ENCODE assay signal across 8 cellular contexts in genomic region chr11:62804310-62805043, GRCh38. TPM values are rescaled to one million over a fixed set of nuclear protein-coding genes. Genes with fewer than 3 reads are reported as not detected.
DNase-seq lines count a peak whose midpoint lies in the region; ATAC-seq and TF ChIP-seq lines count a peak whose summit lies in the region.

No MANE protein-coding gene starts in this region.

- H3K4me1 ChIP-seq in HEK293 (ENCODE audit: control insufficient read depth, insufficient read depth, low read length), result no peaks in the 10 kb centered on the region

- no peaks in the 10 kb centered on the region for H3K9me3 ChIP-seq in HEK293 (ENCODE audit: control insufficient read depth, insufficient read depth, low read depth, low read length)

- peaks cover 9% of the 10 kb centered on the region for H3K4me1 Mint-ChIP-seq in Calu3 (ENCODE audit: low read depth, unreplicated experiment)
- peaks cover 21 to 42% (median 27%) of the 10 kb centered on the region in 3 donors for H3K4me1 Mint-ChIP-seq in T-cell

- H3K36me3 Mint-ChIP-seq in Calu3 (ENCODE audit: insufficient read depth, unreplicated experiment) (peaks cover 67% of the 10 kb centered on the region), T-cell (peaks cover 33% of the 10 kb centered on the region)

- H3K36me3 ChIP-seq in HEK293 (ENCODE audit: control insufficient read depth in 2 of 2, insufficient read depth in 1 of 2, low read length in 2 of 2), result peaks cover 17 to 47% of the 10 kb centered on the region in 2 experiments

- TF ChIP-seq CTCF in Calu3 (IDR thresholded peaks at IDR 0.05; ENCODE audit: unreplicated experiment) (no peak), HEK293 (tag by site-specific recombination; IDR thresholded peaks at IDR 0.05) (no peak), omental fat pad (IDR thresholded peaks at IDR 0.05) (no peak)

- ATAC-seq in T-cell (replicated peaks in 1 of 4) (no peak), omental fat pad (ENCODE audit: low FRiP score) (peak; percentile 1), HG03439 (IDR thresholded peaks at IDR 0.05; ENCODE audit: unreplicated experiment) (no peak)

- H3K9me3 Mint-ChIP-seq in Calu3 (ENCODE audit: low read depth, unreplicated experiment), result no peaks in the 10 kb centered on the region
- H3K9me3 Mint-ChIP-seq in T-cell, result no peaks in the 10 kb centered on the region

- peak overlapping the region; percentile 84 for H3K4me3 ChIP-seq in HEK293 (ENCODE audit: low read depth, low read length)

- H3K27ac Mint-ChIP-seq in Calu3 (ENCODE audit: unreplicated experiment) (peak overlapping the region; percentile 98), T-cell (peak overlapping the region; percentile 92 to 93)

- CTCF ChIA-PET in Calu3 (lab: Charles Lee) (no interaction called here), HEK293 (lab: Yijun Ruan, JAX) (interaction anchor here (0.8 to 1.7 kb wide), 5 partner anchors 10 to 124 kb away, joined by 3 to 5 read pairs (median 3); no protein-coding TSS in a partner anchor), T-cell (lab: Charles Lee) (no interaction called here)

- POLR2A ChIA-PET in HEK293 (lab: Yijun Ruan, JAX), result interaction anchor here (0.8 to 3.0 kb wide), 16 partner anchors 8 to 86 kb away, joined by 3 to 11 read pairs (median 4); partner anchors contain the start of genes HNRNPUL2, STX5, TEX54 and TMEM179B
- POLR2A ChIA-PET in T-cell (lab: Charles Lee), result interaction anchor here (0.6 to 1.7 kb wide), 6 partner anchors 10 to 96 kb away, joined by 3 to 5 read pairs (median 4); partner anchors contain the start of gene TMEM223 (in 1 of the 2)

- peak overlapping the region; percentile 92 for H3K4me3 Mint-ChIP-seq in Calu3 (ENCODE audit: low read depth, unreplicated experiment)
- H3K4me3 Mint-ChIP-seq in T-cell, result peak overlapping the region; percentile 91 to 100 (median 98)

- DNase-seq in Calu3 (no peak), T-cell (no peak), fibroblast of gingiva (ENCODE audit: low read depth) (peak; percentile 26), omental fat pad (ENCODE audit: low spot score) (no peak), NCI-H146 (lab: John Stamatoyannopoulos, UW) (no peak), NCI-H1105 (lab: John Stamatoyannopoulos, UW) (no peak)

- TSS peak; percentile 67 for BruUV-seq in Calu3 (replicated peaks; lab: Mats Ljungman, UMichigan)

- H3K27ac ChIP-seq in HEK293 (ENCODE audit: extremely low read depth, low read depth, low read length), result peak overlapping the region; percentile 63

- intact Hi-C loops in Calu3 (cut with micrococcal nuclease; ENCODE audit: unreplicated experiment), result no loop called here

- H3K27me3 Mint-ChIP-seq in Calu3 (ENCODE audit: unreplicated experiment) (no peaks in the 10 kb centered on the region), T-cell (no peaks in the 10 kb centered on the region)

TF ChIP-seq in HEK293, 187 proteins besides CTCF, POLR2A, EP300 and RAD21:
- TF ChIP-seq PRDM1 (tag by site-specific recombination; IDR thresholded peaks at IDR 0.05), result peak; percentile 84
- TF ChIP-seq BCL6B (tag by site-specific recombination; IDR thresholded peaks at IDR 0.05), result no peak
- no peak for TF ChIP-seq IKZF3 (tag by site-specific recombination; IDR thresholded peaks at IDR 0.05)
- TF ChIP-seq GFI1B (tag by site-specific recombination; IDR thresholded peaks at IDR 0.05), result no peak
- no peak for TF ChIP-seq ZNF677 (tag by site-specific recombination; IDR thresholded peaks at IDR 0.05)
- TF ChIP-seq ZFP3 (tag by site-specific recombination; IDR thresholded peaks at IDR 0.05; ENCODE audit: low read depth), result no peak
- TF ChIP-seq ZNF843 (tag by site-specific recombination; IDR thresholded peaks at IDR 0.05), result no peak
- no peak for TF ChIP-seq ZNF544 (tag by site-specific recombination; IDR thresholded peaks at IDR 0.05)
- TF ChIP-seq ZBTB48 (tag by site-specific recombination; IDR thresholded peaks at IDR 0.05), result peak; percentile 89
- peak; percentile 6; the same call in 1 of the 2 replicates for TF ChIP-seq ZNF660 (tag by site-specific recombination; IDR thresholded peaks at IDR 0.05)
- TF ChIP-seq ZNF621 (tag by site-specific recombination; IDR thresholded peaks at IDR 0.05), result no peak
- TF ChIP-seq ZSCAN4 (tag by site-specific recombination; IDR thresholded peaks at IDR 0.05), result no peak
- TF ChIP-seq ZNF335 (tag by site-specific recombination; conservative IDR thresholded peaks at IDR 0.05), result peak; percentile 45; the same call in 1 of the 2 replicates

RNA-seq across cellular contexts. Expression of gene NXF1, which starts 0.8 kb away (rescaled TPM):
- total RNA-seq in Calu3 (2022) (48.0 and 51.6 TPM in 2 replicates), T-cell (100 to 1,000 TPM; 160 to 321 (median 169) TPM), omental fat pad (100 to 1,000 TPM in 1 of 4 donors, 10 to 100 TPM in 3; 51.9 to 101 (median 78.3) TPM)

RNA-seq across cellular contexts. Expression of gene TMEM223, which starts 12.7 kb away (rescaled TPM):
- 19.4 and 20.5 TPM in 2 replicates for total RNA-seq in Calu3 (2022)
- 10 to 100 TPM; 11.2 to 27.6 (median 23.0) TPM for total RNA-seq in T-cell
- total RNA-seq in omental fat pad, result 10 to 100 TPM; 20.8 to 45.1 (median 30.3) TPM

RNA-seq across cellular contexts. Expression of gene TMEM179B, which starts 17.3 kb away (rescaled TPM):
- total RNA-seq in Calu3 (2022) (65.6 and 72.3 TPM in 2 replicates), T-cell (10 to 100 TPM; 27.7 to 53.3 (median 46.5) TPM), omental fat pad (10 to 100 TPM; 36.4 to 69.7 (median 57.1) TPM)

RNA-seq across cellular contexts. Expression of gene STX5, which starts 27.4 kb away (rescaled TPM):
- total RNA-seq in Calu3 (2022) (38.3 and 39.2 TPM in 2 replicates), T-cell (100 to 1,000 TPM in 2 of 5 donors, 10 to 100 TPM in 3; 49.3 to 132 (median 58.0) TPM), omental fat pad (10 to 100 TPM; 32.2 to 43.1 (median 37.4) TPM)

RNA-seq across cellular contexts. Expression of gene TEX54, which starts 28.2 kb away (rescaled TPM):
- not detected in 2 replicates for total RNA-seq in Calu3 (2022)
- not detected for total RNA-seq in T-cell
- total RNA-seq in omental fat pad, result not detected
